Comparison of ENCODE assay signal across 16 cellular contexts in genomic region chr17:2155482-2156051, GRCh38.
"Had no signal": no experiment of that assay in that cellular context is flagged by ENCODE, and none has a peak within 500 bp of the region (broad histone marks: within the 10 kb centered on the region; RNA-seq: fewer than 3 reads in every experiment).

No MANE protein-coding gene starts in this region.

- H3K27ac Mint-ChIP-seq: activated naive CD8-positive, alpha-beta T cell treated with anti-CD3 and anti-CD28 coated beads for 36 hours; activated T-helper 17 cell treated with anti-CD3 and anti-CD28 coated beads, Interleukin-2, amount 50 U/mL, for 72 hours; stimulated activated naive B cell treated with anti-CD40 and anti-IgM and Interleukin-4, amounts not matched to agents 10 μg/mL and 1 μg/mL and 100 μg/mL, for 72 hours; T-cell had no signal

- DNase-seq: activated CD4-positive, alpha-beta T cell treated with anti-CD3 and anti-CD28 coated beads, Interleukin-2, amount 50 U/mL, for 1 hour; activated naive CD4-positive, alpha-beta T cell; activated naive CD8-positive, alpha-beta T cell treated with anti-CD3 and anti-CD28 coated beads for 36 hours; amniotic stem cell; dermis blood vessel endothelial cell; effector memory CD4-positive, alpha-beta T cell; left colon; lower lobe of right lung; retina; stimulated activated naive B cell treated with anti-CD40 and anti-IgM and Interleukin-4, amounts not matched to agents 10 μg/mL and 1 μg/mL and 100 μg/mL, for 72 hours; T-cell; T1000 had no signal

- H3K9me3 ChIP-seq: esophagus muscularis mucosa, lower lobe of right lung, thoracic aorta had no signal

- H3K9me3 Mint-ChIP-seq: activated naive CD8-positive, alpha-beta T cell treated with anti-CD3 and anti-CD28 coated beads for 36 hours; activated T-helper 17 cell treated with anti-CD3 and anti-CD28 coated beads, Interleukin-2, amount 50 U/mL, for 72 hours; stimulated activated naive B cell treated with anti-CD40 and anti-IgM and Interleukin-4, amounts not matched to agents 10 μg/mL and 1 μg/mL and 100 μg/mL, for 72 hours; T-cell had no signal

- ATAC-seq: activated CD4-positive, CD25-positive, alpha-beta regulatory T cell treated with anti-CD3 and anti-CD28 coated beads, Interleukin-2, amount 50 U/mL, for 24 hours; activated T-helper 17 cell treated with anti-CD3 and anti-CD28 coated beads, Interleukin-2, amount 50 U/mL, for 72 hours; left colon; lower lobe of right lung; stimulated activated naive B cell treated with anti-CD40 and anti-IgM and Interleukin-4, amounts not matched to agents 10 μg/mL and 1 μg/mL and 100 μg/mL, for 72 hours; T-cell had no signal

- H3K4me1 Mint-ChIP-seq: activated T-helper 17 cell treated with anti-CD3 and anti-CD28 coated beads, Interleukin-2, amount 50 U/mL, for 72 hours had no signal

- H3K27me3 Mint-ChIP-seq: activated naive CD8-positive, alpha-beta T cell treated with anti-CD3 and anti-CD28 coated beads for 36 hours; activated T-helper 17 cell treated with anti-CD3 and anti-CD28 coated beads, Interleukin-2, amount 50 U/mL, for 72 hours; stimulated activated naive B cell treated with anti-CD40 and anti-IgM and Interleukin-4, amounts not matched to agents 10 μg/mL and 1 μg/mL and 100 μg/mL, for 72 hours; T-cell had no signal

- H3K4me3 Mint-ChIP-seq: activated naive CD8-positive, alpha-beta T cell treated with anti-CD3 and anti-CD28 coated beads for 36 hours; activated T-helper 17 cell treated with anti-CD3 and anti-CD28 coated beads, Interleukin-2, amount 50 U/mL, for 72 hours; stimulated activated naive B cell treated with anti-CD40 and anti-IgM and Interleukin-4, amounts not matched to agents 10 μg/mL and 1 μg/mL and 100 μg/mL, for 72 hours; T-cell had no signal
